15 cellular contexts compared by ENCODE assay signal in the genomic region with DNA sequence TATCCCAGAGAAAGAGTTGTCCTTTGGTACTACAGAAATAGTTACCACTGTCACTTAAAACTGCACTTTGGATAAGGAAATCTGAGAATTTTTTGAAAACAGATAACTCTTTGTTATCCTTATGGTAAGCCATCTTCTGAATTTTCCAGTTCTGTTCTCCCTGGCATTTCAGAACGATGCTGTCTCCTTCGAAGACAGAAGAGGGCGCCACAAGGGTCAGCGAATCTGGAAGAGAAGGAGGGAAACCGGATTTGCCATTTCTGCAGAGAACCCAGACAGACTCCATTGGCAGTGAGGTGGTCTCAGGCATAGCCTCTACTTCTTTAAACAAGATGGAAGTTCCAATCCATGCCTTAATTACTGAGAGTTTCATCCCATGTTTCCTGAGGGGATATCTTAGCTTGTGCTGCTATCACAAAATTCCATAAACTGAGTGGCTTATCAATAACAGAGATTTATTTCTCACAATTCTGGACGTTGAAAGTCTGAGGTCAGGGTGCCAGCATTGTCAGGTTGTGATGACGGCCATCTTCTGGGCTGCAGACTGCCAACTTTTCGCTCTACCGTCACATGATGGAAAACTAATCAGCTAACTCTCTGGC. TPM values are rescaled to one million over a fixed set of nuclear protein-coding genes. Genes with fewer than 3 reads are reported as not detected.
A peak's percentile ranks its signal among the peaks of the same experiment; 100 is the strongest.
DNase-seq lines count a peak whose midpoint lies in the region; ATAC-seq, FAIRE-seq and TF ChIP-seq lines count a peak whose summit lies in the region.
"Had no signal": no experiment of that assay in that cellular context is flagged by ENCODE, and none has a peak within 500 bp of the region (broad histone marks: within the 10 kb centered on the region; RNA-seq: fewer than 3 reads in every experiment).

No MANE protein-coding gene starts in this region.

- H3K9me3 ChIP-seq in AG04450 (ENCODE audit: control insufficient read depth, insufficient read depth, low read length) (no peaks in the 10 kb centered on the region), Panc1 (ENCODE audit: control insufficient read depth, insufficient read depth, low read depth, low read length) (no peaks in the 10 kb centered on the region)
- H3K9me3 ChIP-seq: vagina had no signal

- H3K27me3 ChIP-seq in AG04450 (ENCODE audit: control insufficient read depth, insufficient read depth, low read length) (no peaks in the 10 kb centered on the region), Panc1 (ENCODE audit: control insufficient read depth, insufficient read depth, low read length) (peaks cover 7% of the 10 kb centered on the region)
- H3K27me3 ChIP-seq: vagina had no signal

- POLR2A ChIA-PET in AG04450 (lab: Yijun Ruan, JAX) = no interaction called here
- POLR2A ChIA-PET in Panc1 (lab: Charles Lee) = no interaction called here

- CTCF ChIA-PET in AG04450 (lab: Charles Lee) = interaction anchor here (0.6 kb wide), 1 partner anchor 354 kb away, joined by 3 read pairs; no protein-coding TSS in a partner anchor
- CTCF ChIA-PET in Panc1 (lab: Charles Lee) = interaction anchor here (0.6 kb wide), 1 partner anchor 192 kb away, joined by 3 read pairs; no protein-coding TSS in a partner anchor

- FAIRE-seq in GM12891 (lab: Jason Lieb, UNC) = no peak
- FAIRE-seq: islet of Langerhans had no signal

- no peaks in the 10 kb centered on the region for H3K36me3 ChIP-seq in Panc1 (ENCODE audit: control insufficient read depth, insufficient read depth, low read length)
- H3K36me3 ChIP-seq: vagina had no signal

- no peaks in the 10 kb centered on the region for H3K27me3 Mint-ChIP-seq in glutamatergic neuron (ENCODE audit: unreplicated experiment)

- BruUV-seq in Panc1 (replicated peaks; lab: Mats Ljungman, UMichigan) = no TSS peak

- H3K27ac ChIP-seq in AG04450 (ENCODE audit: low read depth, low read length) (no peak overlapping the region), Panc1 (ENCODE audit: low read length) (no peak overlapping the region)
- H3K27ac ChIP-seq: parathyroid adenoma, vagina had no signal

- H3K4me3 ChIP-seq in AG04450 (ENCODE audit: low read depth, low read length) = no peak overlapping the region
- H3K4me3 ChIP-seq in Panc1 (ENCODE audit: low read depth in 2 of 2, low read length in 2 of 2) = no peak overlapping the region
- H3K4me3 ChIP-seq: vagina had no signal

- no peak for TF ChIP-seq POLR2A in GM12891 (IDR thresholded peaks at IDR 0.05; ENCODE audit: low read depth, low read length)

- H3K36me3 Mint-ChIP-seq in glutamatergic neuron (ENCODE audit: unreplicated experiment) = no peaks in the 10 kb centered on the region

- no peak for ATAC-seq in Panc1
- ATAC-seq: activated CD8-positive, alpha-beta T cell treated with anti-CD3 and anti-CD28 coated beads, Interleukin-2, amount 10 ng/mL, durations not matched to agents 7 days and 5 days had no signal

- H3K4me3 Mint-ChIP-seq in glutamatergic neuron (ENCODE audit: unreplicated experiment) = no peak overlapping the region
- H3K4me3 Mint-ChIP-seq: activated CD8-positive, alpha-beta T cell treated with anti-CD3 and anti-CD28 coated beads, Interleukin-2, amount 10 ng/mL, durations not matched to agents 7 days and 5 days had no signal

- DNase-seq in AG04450 (ENCODE audit: low read depth, low spot score) (no peak), Panc1 (ENCODE audit: low read depth, low spot score) (no peak), glutamatergic neuron (no peak), GM12891 (ENCODE audit: insufficient read length, low spot score) (no peak)
- no peak for DNase-seq in stimulated activated naive CD4-positive, alpha-beta T cell treated with Interleukin-2 at 50 U/mL for 16 hours (lab: John Stamatoyannopoulos, UW)
- no peak for DNase-seq in stimulated activated CD8-positive, alpha-beta memory T cell treated with anti-CD3 and anti-CD28 coated beads, Interleukin-4, amount 100 ng/mL, for 48 hours
- no peak for DNase-seq in activated CD4-positive, CD25-positive, alpha-beta regulatory T cell treated with anti-CD3 and anti-CD28 coated beads, Interleukin-2, amount 50 U/mL, for 72 hours
- DNase-seq: activated CD8-positive, alpha-beta T cell treated with anti-CD3 and anti-CD28 coated beads, Interleukin-2, amount 10 ng/mL, durations not matched to agents 7 days and 5 days; C1 segment of cervical spinal cord; NCI-H1930; SHP77 had no signal

- TF ChIP-seq CTCF in AG04450 (IDR thresholded peaks at IDR 0.05; ENCODE audit: low read depth, low read length) (peak; percentile 29; the same call in 1 of the 2 replicates), GM12874 (IDR thresholded peaks at IDR 0.05; ENCODE audit: insufficient read depth, low read depth, low read length) (peak; percentile 31; the same call in 1 of the 2 replicates), Panc1 (IDR thresholded peaks at IDR 0.05) (peak; percentile 39), glutamatergic neuron (IDR thresholded peaks at IDR 0.05; ENCODE audit: partially characterized antibody, unreplicated experiment) (peak; percentile 17)

- no peaks in the 10 kb centered on the region for H3K9me3 Mint-ChIP-seq in glutamatergic neuron (ENCODE audit: unreplicated experiment)

- H3K4me1 Mint-ChIP-seq in glutamatergic neuron (ENCODE audit: low read depth, unreplicated experiment) = no peaks in the 10 kb centered on the region

- no peaks in the 10 kb centered on the region for H3K4me1 ChIP-seq in Panc1 (ENCODE audit: control insufficient read depth, insufficient read depth, low read length)
- H3K4me1 ChIP-seq: parathyroid adenoma, vagina had no signal

- in situ Hi-C loops in Panc1 (cut with HindIII; ENCODE audit: low pct_unique_long_range_greater_than_20kb, low sequenced_read_pairs) = no loop called here

- intact Hi-C loops in Panc1 (cut with micrococcal nuclease; ENCODE audit: unreplicated experiment) = no loop called here

- no peak overlapping the region for H3K27ac Mint-ChIP-seq in glutamatergic neuron (ENCODE audit: unreplicated experiment)
- H3K27ac Mint-ChIP-seq: activated CD8-positive, alpha-beta T cell treated with anti-CD3 and anti-CD28 coated beads, Interleukin-2, amount 10 ng/mL, durations not matched to agents 7 days and 5 days had no signal

TF ChIP-seq in GM12891, 5 proteins besides CTCF, POLR2A, EP300 and RAD21:
- TF ChIP-seq POU2F2 (IDR thresholded peaks at IDR 0.05; ENCODE audit: low read depth, low read length) (no peak), TAF1 (IDR thresholded peaks at IDR 0.05; ENCODE audit: low read depth, low read length) (no peak), SPI1 (IDR thresholded peaks at IDR 0.05; ENCODE audit: low read depth, low read length) (no peak), POLR2AphosphoS5 (IDR thresholded peaks at IDR 0.05; ENCODE audit: low read depth, low read length) (no peak), PAX5 (IDR thresholded peaks at IDR 0.05; ENCODE audit: insufficient read depth, low read length, severe bottlenecking) (no peak)

RNA-seq across cellular contexts. Expression of gene FCRL2, which starts 6.4 kb away (rescaled TPM):
- not detected in 2 replicates for polyA plus RNA-seq in AG04450 (2011; rRNA removed)
- polyA minus RNA-seq in AG04450 (2011; rRNA and poly(A)+ RNA removed) = not detected in 2 replicates
- total RNA-seq in Panc1 (2021; ENCODE audit: unreplicated experiment) (not detected), glutamatergic neuron (ENCODE audit: unreplicated experiment) (not detected)
- not detected for polyA plus RNA-seq in Panc1 (2012; ENCODE audit: insufficient read length)
- 0.09 TPM for polyA plus RNA-seq in GM12891 (2012; ENCODE audit: low read depth, missing spikeins)
- total RNA-seq: activated CD8-positive, alpha-beta T cell treated with anti-CD3 and anti-CD28 coated beads, Interleukin-2, amount 10 ng/mL, durations not matched to agents 7 days and 5 days; vagina had no signal

RNA-seq across cellular contexts. Expression of gene FCRL1, which starts 49.4 kb away (rescaled TPM):
- not detected in 2 replicates for polyA plus RNA-seq in AG04450 (2011; rRNA removed)
- not detected in 2 replicates for polyA minus RNA-seq in AG04450 (2011; rRNA and poly(A)+ RNA removed)
- total RNA-seq in Panc1 (2021; ENCODE audit: unreplicated experiment) (not detected), glutamatergic neuron (ENCODE audit: unreplicated experiment) (not detected)
- polyA plus RNA-seq in Panc1 (2012; ENCODE audit: insufficient read length) = not detected
- polyA plus RNA-seq in GM12891 (2012; ENCODE audit: low read depth, missing spikeins) = not detected
- total RNA-seq: activated CD8-positive, alpha-beta T cell treated with anti-CD3 and anti-CD28 coated beads, Interleukin-2, amount 10 ng/mL, durations not matched to agents 7 days and 5 days had no signal
